In the genomic region with DNA sequence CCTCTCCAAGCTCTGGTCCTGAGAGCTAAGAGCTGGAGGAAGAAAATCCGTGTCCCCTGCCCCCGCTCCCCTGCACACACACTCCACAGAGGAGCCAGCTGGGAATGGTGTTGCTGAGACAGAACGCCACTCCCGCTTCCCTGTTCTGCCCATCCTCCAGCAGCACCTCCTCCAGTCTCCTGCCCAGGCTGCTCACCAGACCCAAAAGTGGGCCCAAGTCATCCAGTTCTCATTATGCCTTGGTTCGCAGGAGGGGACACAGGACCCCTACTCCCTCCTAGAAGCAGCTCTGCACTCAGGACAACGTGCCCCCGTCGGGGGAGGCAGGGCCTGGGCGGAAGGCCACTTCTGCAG, we compare ENCODE assay signal across 8 cellular contexts. TPM values are rescaled to one million over a fixed set of nuclear protein-coding genes. Genes with fewer than 3 reads are reported as not detected.
DNase-seq lines count a peak whose midpoint lies in the region; ATAC-seq and TF ChIP-seq lines count a peak whose summit lies in the region.

No MANE protein-coding gene starts in this region.

- peaks cover 1% of the 10 kb centered on the region; the same call in 1 of the 2 replicates for H3K27me3 ChIP-seq in BJ (ENCODE audit: control insufficient read depth, insufficient read depth, low read length)
- H3K27me3 ChIP-seq in KMS-11 (ENCODE audit: insufficient read depth, low read depth), result peaks cover 5% of the 10 kb centered on the region; the same call in 1 of the 2 replicates
- H3K27me3 ChIP-seq in mammary epithelial cell (ENCODE audit: insufficient read depth, low read length), result peaks cover 3% of the 10 kb centered on the region
- H3K27me3 ChIP-seq in lower lobe of right lung (ENCODE audit: low read depth), result no peaks in the 10 kb centered on the region
- H3K27me3 ChIP-seq in transverse colon, result peaks cover under 1% of the 10 kb centered on the region

- intact Hi-C loops in mammary epithelial cell (cut with micrococcal nuclease) (no loop called here), lower lobe of right lung (cut with DNase I) (no loop called here), transverse colon (cut with DNase I; ENCODE audit: low total_unique reads) (loop anchor here (1.0 kb wide), 1 partner anchor 25 kb away; no protein-coding TSS in a partner anchor)

- no peak for TF ChIP-seq CTCF in BJ (IDR thresholded peaks at IDR 0.05; ENCODE audit: insufficient read depth, low read depth, low read length)
- TF ChIP-seq CTCF in KMS-11 (conservative IDR thresholded peaks at IDR 0.05; ENCODE audit: low read depth, low read length), result no peak
- no peak for TF ChIP-seq CTCF in mammary epithelial cell (conservative IDR thresholded peaks at IDR 0.05 in 1 of 2, IDR thresholded peaks at IDR 0.05 in 1 of 2; ENCODE audit: extremely low read depth in 1 of 2, insufficient read depth in 1 of 2, low read depth in 1 of 2, low read length in 2 of 2)
- TF ChIP-seq CTCF in lower lobe of right lung (IDR thresholded peaks at IDR 0.05), result no peak
- TF ChIP-seq CTCF in transverse colon (IDR thresholded peaks at IDR 0.05), result no peak

- WGBS in mammary epithelial cell (ENCODE audit: low coverage, missing lambda C conversion rate), result 37% methylated on average over 9 of the region's 9 CpGs
- 31% methylated on average over 8 of the region's 9 CpGs; no CpG with 5 or more reads in 1 of the 2 donors for WGBS in transverse colon (ENCODE audit: low coverage in 1 of 2), 2 donors

- H3K79me2 ChIP-seq in KMS-11 (ENCODE audit: insufficient read depth, low read depth) (no peaks in the 10 kb centered on the region), mammary epithelial cell (ENCODE audit: insufficient read depth, low read length) (peaks cover 30% of the 10 kb centered on the region)

- dilution Hi-C loops in mammary epithelial cell (cut with HindIII; ENCODE audit: low sequenced_read_pairs), result no loop called here

- ATAC-seq in lower lobe of right lung (peak; percentile 35 to 41), HG03460 (IDR thresholded peaks at IDR 0.05; ENCODE audit: unreplicated experiment) (no peak)

- no peak for TF ChIP-seq EP300 in transverse colon (IDR thresholded peaks at IDR 0.05; ENCODE audit: low read depth)

- H4K20me1 ChIP-seq in KMS-11 (ENCODE audit: insufficient read depth) (no peaks in the 10 kb centered on the region), mammary epithelial cell (ENCODE audit: insufficient read depth, low read length) (no peaks in the 10 kb centered on the region)

- H3K4me2 ChIP-seq in KMS-11, result peak overlapping the region; percentile 29; the same call in 1 of the 2 replicates
- H3K4me2 ChIP-seq in mammary epithelial cell (ENCODE audit: insufficient read depth, low read depth, low read length), result peak overlapping the region; percentile 97

- CTCF ChIA-PET in BJ (lab: Yijun Ruan, JAX), result interaction anchor here (1.5 to 3.0 kb wide), 6 partner anchors 7 to 28 kb away, joined by 6 to 18 read pairs (median 10); no protein-coding TSS in a partner anchor
- CTCF ChIA-PET in mammary epithelial cell (lab: Charles Lee; ENCODE audit: low non-redundant PET), result no interaction called here

- POLR2A ChIA-PET in BJ (lab: Charles Lee), result interaction anchor here (0.7 kb wide), 1 partner anchor 9 kb away, joined by 3 read pairs; no protein-coding TSS in a partner anchor

- H3K36me3 ChIP-seq in BJ (ENCODE audit: control insufficient read depth, insufficient read depth, low read length), result peaks cover 1% of the 10 kb centered on the region
- no peaks in the 10 kb centered on the region for H3K36me3 ChIP-seq in KMS-11 (ENCODE audit: insufficient read depth)
- H3K36me3 ChIP-seq in mammary epithelial cell (ENCODE audit: insufficient read depth, low read length), result no peaks in the 10 kb centered on the region
- H3K36me3 ChIP-seq in lower lobe of right lung, result no peaks in the 10 kb centered on the region
- no peaks in the 10 kb centered on the region for H3K36me3 ChIP-seq in transverse colon

- no peak for DNase-seq in BJ (ENCODE audit: low read depth)
- no peak for DNase-seq in mammary epithelial cell
- DNase-seq in lower lobe of right lung, result no peak
- peak; percentile 56 for DNase-seq in transverse colon
- no peak for DNase-seq in NCI-H187 treated with DMSO at 0.1 percent for 48 hours (lab: John Stamatoyannopoulos, UW)
- DNase-seq in dedifferentiated amniotic fluid mesenchymal stem cell (ENCODE audit: extremely low spot score), result no peak

- no TSS peak for BruUV-seq in mammary epithelial cell (replicated peaks; lab: Mats Ljungman, UMichigan)

- TF ChIP-seq POLR2A in transverse colon (IDR thresholded peaks at IDR 0.05), result no peak

- H3K9ac ChIP-seq in KMS-11, result no peak overlapping the region
- peak overlapping the region; percentile 83 for H3K9ac ChIP-seq in mammary epithelial cell (ENCODE audit: insufficient read depth, low read length)

- in situ Hi-C loops in mammary epithelial cell (cut with MboI; ENCODE audit: low sequenced_read_pairs in 2 of 2), result no loop called here
- in situ Hi-C loops in transverse colon (cut with MboI; ENCODE audit: low pct_ligation_motif_present in 1 of 4, low pct_unique_long_range_greater_than_20kb in 1 of 4, low sequenced_read_pairs in 3 of 4), result no loop called here

- no peaks in the 10 kb centered on the region for H3K4me1 ChIP-seq in KMS-11 (ENCODE audit: low read depth, poor library complexity, severe bottlenecking)
- H3K4me1 ChIP-seq in mammary epithelial cell (ENCODE audit: insufficient read depth, low read length), result peaks cover 25% of the 10 kb centered on the region
- H3K4me1 ChIP-seq in lower lobe of right lung, result peaks cover 60% of the 10 kb centered on the region
- H3K4me1 ChIP-seq in transverse colon, result peaks cover 45 to 81% (median 70%) of the 10 kb centered on the region in 4 donors

- H3K9me3 ChIP-seq in mammary epithelial cell (replicated peaks; ENCODE audit: insufficient read depth, low read length) (peaks cover 3% of the 10 kb centered on the region), lower lobe of right lung (no peaks in the 10 kb centered on the region), transverse colon (no peaks in the 10 kb centered on the region)

- H2AFZ ChIP-seq in KMS-11 (ENCODE audit: low read depth), result no peak overlapping the region
- H2AFZ ChIP-seq in mammary epithelial cell (ENCODE audit: low read depth, low read length), result peak overlapping the region; percentile 84

- peak overlapping the region; percentile 57 for H3K4me3 ChIP-seq in BJ (ENCODE audit: low read depth, low read length)
- H3K4me3 ChIP-seq in KMS-11 (IDR thresholded peaks at IDR 0.05; ENCODE audit: insufficient read depth, low read depth, low read length), result no peak overlapping the region
- peak overlapping the region; percentile 64 to 94 (median 84) for H3K4me3 ChIP-seq in mammary epithelial cell (replicated peaks in 1 of 3; ENCODE audit: insufficient read depth in 1 of 3, low read depth in 2 of 3, low read length in 3 of 3)
- peak overlapping the region; percentile 98 for H3K4me3 ChIP-seq in lower lobe of right lung
- peak overlapping the region; percentile 51 to 98 (median 84) for H3K4me3 ChIP-seq in transverse colon

- H3K27ac ChIP-seq in KMS-11 (no peak overlapping the region), mammary epithelial cell (ENCODE audit: insufficient read depth, low read depth, low read length) (peak overlapping the region; percentile 77), lower lobe of right lung (peak overlapping the region; percentile 92), transverse colon (peak overlapping the region; percentile 89 to 95 (median 94))

RNA-seq across cellular contexts. Expression of a gene that starts 0.9 kb away (rescaled TPM):
- polyA plus RNA-seq in BJ (2011; rRNA removed) (6.2 and 11.7 TPM in 2 replicates), mammary epithelial cell (7.7 TPM)
- 3.7 and 4.5 TPM in 2 replicates for polyA minus RNA-seq in BJ (2011; rRNA and poly(A)+ RNA removed)
- total RNA-seq in mammary epithelial cell (10 to 100 TPM in 1 of 2 donors, 1 to 10 TPM in 1; 8.8 to 13.3 TPM), lower lobe of right lung (11.0 TPM), transverse colon (10 to 100 TPM; 12.2 to 38.2 (median 14.1) TPM)
- 3.9 TPM for polyA minus RNA-seq in mammary epithelial cell

RNA-seq across cellular contexts. Expression of a gene that starts 5.5 kb away (rescaled TPM):
- polyA plus RNA-seq in BJ (2011; rRNA removed) (25.7 and 74.7 TPM in 2 replicates), mammary epithelial cell (6.4 TPM)
- 10.9 and 11.0 TPM in 2 replicates for polyA minus RNA-seq in BJ (2011; rRNA and poly(A)+ RNA removed)
- total RNA-seq in mammary epithelial cell (10 to 100 TPM in 1 of 2 donors, 1 to 10 TPM in 1; 8.7 to 45.8 TPM), lower lobe of right lung (115 TPM), transverse colon (1,000 to 10,000 TPM in 3 of 4 donors, 100 to 1,000 TPM in 1; 504 to 5,877 (median 3,263) TPM)
- polyA minus RNA-seq in mammary epithelial cell, result not detected

RNA-seq across cellular contexts. Expression of a gene that starts 34.3 kb away (rescaled TPM):
- polyA plus RNA-seq in BJ (2011; rRNA removed) (4.9 and 7.9 TPM in 2 replicates), mammary epithelial cell (9.1 TPM)
- polyA minus RNA-seq in BJ (2011; rRNA and poly(A)+ RNA removed), result 7.1 and 8.9 TPM in 2 replicates
- total RNA-seq in mammary epithelial cell (10 to 100 TPM; 31.3 to 39.0 TPM), lower lobe of right lung (29.8 TPM), transverse colon (10 to 100 TPM; 10.8 to 26.3 (median 23.9) TPM)
- 25.3 TPM for polyA minus RNA-seq in mammary epithelial cell

RNA-seq across cellular contexts. Expression of a gene that starts 34.6 kb away (rescaled TPM):
- polyA plus RNA-seq in BJ (2011; rRNA removed) (16.9 and 25.8 TPM in 2 replicates), mammary epithelial cell (18.1 TPM)
- polyA minus RNA-seq in BJ (2011; rRNA and poly(A)+ RNA removed), result 3.0 and 5.2 TPM in 2 replicates
- total RNA-seq in mammary epithelial cell (10 to 100 TPM; 22.3 to 49.3 TPM), lower lobe of right lung (33.0 TPM), transverse colon (10 to 100 TPM in 2 of 4 donors, 1 to 10 TPM in 1, not detected in 1; 1.5 to 17.1 (median 15.2) TPM)
- not detected for polyA minus RNA-seq in mammary epithelial cell
